In genomic region chr3:184910664-184911063, GRCh38 we compare ENCODE assay signal across 17 cellular contexts.
DNase-seq lines count a peak whose midpoint lies in the region; ATAC-seq, FAIRE-seq and TF ChIP-seq lines count a peak whose summit lies in the region.
"Had no signal": no experiment of that assay in that cellular context is flagged by ENCODE, and none has a peak within 500 bp of the region (broad histone marks: within the 10 kb centered on the region; RNA-seq: fewer than 3 reads in every experiment).

No MANE protein-coding gene starts in this region.

- no peaks in the 10 kb centered on the region for H3K27me3 ChIP-seq in HepG2 (ENCODE audit: control insufficient read depth in 1 of 2, insufficient read depth in 2 of 2, low read length in 2 of 2)
- no peaks in the 10 kb centered on the region for H3K27me3 ChIP-seq in right lobe of liver
- no peaks in the 10 kb centered on the region for H3K27me3 ChIP-seq in hepatocyte
- H3K27me3 ChIP-seq: BLaER1 had no signal

- H3K4me3 Mint-ChIP-seq in neural crest cell (no peak overlapping the region), immature natural killer cell (no peak overlapping the region)
- H3K4me3 Mint-ChIP-seq: CD8-positive, alpha-beta memory T cell had no signal

- DNase-seq in HepG2 (ENCODE audit: low spot score) (no peak), right lobe of liver (no peak), hepatocyte (ENCODE audit: low spot score) (no peak), neural crest cell (ENCODE audit: low read depth, low spot score) (no peak), omental fat pad (ENCODE audit: low spot score) (no peak), immature natural killer cell (no peak)
- DNase-seq: 8988T; CD8-positive, alpha-beta memory T cell; GF-D8; NCI-H1048; NCI-H2107; NCI-H345 had no signal

- POLR2A ChIA-PET in HepG2 (lab: Yijun Ruan, JAX) = no interaction called here

- no peaks in the 10 kb centered on the region for H3K9me2 ChIP-seq in hepatocyte (replicated peaks; ENCODE audit: insufficient read depth)

- no peak for TF ChIP-seq CTCF in HepG2 (CRISPR knock-in tag; IDR thresholded peaks at IDR 0.05)
- no peak for TF ChIP-seq CTCF in right lobe of liver (IDR thresholded peaks at IDR 0.05)
- TF ChIP-seq CTCF in hepatocyte (IDR thresholded peaks at IDR 0.05; ENCODE audit: poor library complexity) = no peak
- TF ChIP-seq CTCF in neural crest cell (conservative IDR thresholded peaks at IDR 0.05) = no peak
- TF ChIP-seq CTCF in omental fat pad (IDR thresholded peaks at IDR 0.05) = no peak

- no peak for TF ChIP-seq RAD21 in HepG2 (CRISPR knock-in tag; IDR thresholded peaks at IDR 0.05)

- H3K4me1 ChIP-seq in HepG2 (ENCODE audit: insufficient read depth, low read length) (peaks cover 8% of the 10 kb centered on the region; the same call in 1 of the 2 replicates), right lobe of liver (no peaks in the 10 kb centered on the region), hepatocyte (ENCODE audit: insufficient read depth) (peaks cover 14% of the 10 kb centered on the region)
- H3K4me1 ChIP-seq: BLaER1 had no signal

- H3K9me3 ChIP-seq in HepG2 (ENCODE audit: low read length) = no peaks in the 10 kb centered on the region
- H3K9me3 ChIP-seq in right lobe of liver = no peaks in the 10 kb centered on the region
- no peaks in the 10 kb centered on the region for H3K9me3 ChIP-seq in hepatocyte (ENCODE audit: low read depth)
- H3K9me3 ChIP-seq: BLaER1 had no signal

- intact Hi-C loops in HepG2 (cut with micrococcal nuclease; ENCODE audit: unreplicated experiment) (no loop called here), right lobe of liver (cut with DNase I) (no loop called here)

- CTCF ChIA-PET in HepG2 (lab: Yijun Ruan, JAX; ENCODE audit: low intra/inter-chr PET ratio, low total read pairs) = no interaction called here

- no peaks in the 10 kb centered on the region for H4K20me1 ChIP-seq in HepG2 (ENCODE audit: insufficient read depth, low read length)
- H4K20me1 ChIP-seq in hepatocyte (ENCODE audit: insufficient read depth, poor library complexity, severe bottlenecking) = no peaks in the 10 kb centered on the region
- H4K20me1 ChIP-seq: BLaER1 had no signal

- TF ChIP-seq POLR2A in HepG2 (IDR thresholded peaks at IDR 0.05; ENCODE audit: insufficient read depth in 1 of 2, low read depth in 2 of 2, low read length in 2 of 2) (no peak), right lobe of liver (IDR thresholded peaks at IDR 0.05) (no peak)

- no peak overlapping the region for H2AFZ ChIP-seq in HepG2 (ENCODE audit: low read length)
- no peak overlapping the region for H2AFZ ChIP-seq in hepatocyte

- H3K9me3 Mint-ChIP-seq in neural crest cell (no peaks in the 10 kb centered on the region), immature natural killer cell (no peaks in the 10 kb centered on the region)
- H3K9me3 Mint-ChIP-seq: CD8-positive, alpha-beta memory T cell had no signal

- H3K79me2 ChIP-seq in HepG2 (ENCODE audit: insufficient read depth, low read length) (no peaks in the 10 kb centered on the region), hepatocyte (no peaks in the 10 kb centered on the region)

- H3K36me3 ChIP-seq in HepG2 (replicated peaks in 1 of 2; ENCODE audit: control insufficient read depth in 1 of 2, insufficient read depth in 2 of 2, low read length in 2 of 2) (no peaks in the 10 kb centered on the region), right lobe of liver (peaks cover 0 to 5% (median 2%) of the 10 kb centered on the region in 4 donors), hepatocyte (replicated peaks; ENCODE audit: insufficient read depth, low read depth) (no peaks in the 10 kb centered on the region)

- in situ Hi-C loops in HepG2 (cut with HindIII; ENCODE audit: extremely low pct_ligation_motif_present, low pct_unique_long_range_greater_than_20kb) = no loop called here

- no TSS peak for BruUV-seq in HepG2 (replicated peaks; lab: Mats Ljungman, UMichigan)

- no peak for FAIRE-seq in HepG2 (lab: Jason Lieb, UNC)
- FAIRE-seq: GM19239 had no signal

- ATAC-seq in HepG2 (peak; percentile 53; the same call in 2 of the 3 replicates), right lobe of liver (no peak), HG02623 (IDR thresholded peaks at IDR 0.05; ENCODE audit: unreplicated experiment) (no peak), esophagus mucosa (no peak), omental fat pad (ENCODE audit: low FRiP score) (no peak)
- ATAC-seq: Right ventricle myocardium inferior had no signal

- H3K27ac ChIP-seq in HepG2 (ENCODE audit: extremely low read length, insufficient read depth, low read length) = no peak overlapping the region
- H3K27ac ChIP-seq in right lobe of liver = no peak overlapping the region
- peak overlapping the region; percentile 57 for H3K27ac ChIP-seq in hepatocyte
- H3K27ac ChIP-seq: BLaER1 had no signal

- peak overlapping the region; percentile 20 for H3K27ac Mint-ChIP-seq in neural crest cell (ENCODE audit: unreplicated experiment)
- H3K27ac Mint-ChIP-seq in immature natural killer cell = no peak overlapping the region
- H3K27ac Mint-ChIP-seq: CD8-positive, alpha-beta memory T cell had no signal

- TF ChIP-seq EP300 in HepG2 (IDR thresholded peaks at IDR 0.05; ENCODE audit: low read depth in 2 of 2, low read length in 2 of 2) (no peak), HepG2 (CRISPR knock-in tag; IDR thresholded peaks at IDR 0.05; ENCODE audit: borderline replicate concordance) (no peak)

- no peak overlapping the region for H3K4me2 ChIP-seq in HepG2 (ENCODE audit: low read depth, low read length)
- H3K4me2 ChIP-seq in hepatocyte = no peak overlapping the region
- H3K4me2 ChIP-seq: BLaER1 had no signal

- H3K36me3 Mint-ChIP-seq in neural crest cell (ENCODE audit: low read depth) (peaks cover 25% of the 10 kb centered on the region), immature natural killer cell (peaks cover 25 to 55% (median 38%) of the 10 kb centered on the region in 3 donors)

- H3K27me3 Mint-ChIP-seq in neural crest cell (ENCODE audit: low read depth) (no peaks in the 10 kb centered on the region), immature natural killer cell (ENCODE audit: low read depth in 3 of 3) (no peaks in the 10 kb centered on the region)
- H3K27me3 Mint-ChIP-seq: CD8-positive, alpha-beta memory T cell had no signal

- no peak overlapping the region for H3K9ac ChIP-seq in HepG2 (ENCODE audit: insufficient read depth, low read depth, low read length)
- H3K9ac ChIP-seq: BLaER1 had no signal

- H3K4me3 ChIP-seq in HepG2 (replicated peaks in 1 of 3; ENCODE audit: insufficient read depth in 1 of 3, low read depth in 2 of 3, low read length in 3 of 3) = no peak overlapping the region
- H3K4me3 ChIP-seq in right lobe of liver = no peak overlapping the region
- no peak overlapping the region for H3K4me3 ChIP-seq in hepatocyte
- H3K4me3 ChIP-seq: BLaER1 had no signal

- 83% methylated on average over 6 of the region's 6 CpGs for WGBS in HepG2 (ENCODE audit: low lambda C conversion rate)
- WGBS in right lobe of liver (ENCODE audit: insufficient coverage, low coverage, low lambda C conversion rate, missing lambda C conversion rate) = 91% methylated on average over 6 of the region's 6 CpGs
- 85% methylated on average over 6 of the region's 6 CpGs for WGBS in hepatocyte (ENCODE audit: low lambda C conversion rate, missing lambda C conversion rate)

- H3K4me1 Mint-ChIP-seq in neural crest cell (peaks cover 50% of the 10 kb centered on the region), immature natural killer cell (no peaks in the 10 kb centered on the region)
- H3K4me1 Mint-ChIP-seq: CD8-positive, alpha-beta memory T cell had no signal

TF ChIP-seq in HepG2, 621 proteins besides CTCF, POLR2A, EP300 and RAD21 (continues in another document):
- no peak for TF ChIP-seq ZNF382 (CRISPR knock-in tag; IDR thresholded peaks at IDR 0.05; ENCODE audit: borderline replicate concordance)
- no peak for TF ChIP-seq KLF13 (CRISPR knock-in tag; IDR thresholded peaks at IDR 0.05)
- no peak for TF ChIP-seq SALL1 (CRISPR knock-in tag; IDR thresholded peaks at IDR 0.05)
- no peak for TF ChIP-seq IRF9 (CRISPR knock-in tag; IDR thresholded peaks at IDR 0.05; ENCODE audit: borderline replicate concordance)
- no peak for TF ChIP-seq ZNF136 (CRISPR knock-in tag; IDR thresholded peaks at IDR 0.05; ENCODE audit: low read depth)
- no peak for TF ChIP-seq ZNF572 (CRISPR knock-in tag; IDR thresholded peaks at IDR 0.05)
- TF ChIP-seq GLMP (CRISPR knock-in tag; IDR thresholded peaks at IDR 0.05; ENCODE audit: borderline replicate concordance) = no peak
- no peak for TF ChIP-seq ZNF562 (CRISPR knock-in tag; IDR thresholded peaks at IDR 0.05; ENCODE audit: borderline replicate concordance)
- no peak for TF ChIP-seq SALL2 (CRISPR knock-in tag; IDR thresholded peaks at IDR 0.05)
- TF ChIP-seq GPBP1L1 (CRISPR knock-in tag; IDR thresholded peaks at IDR 0.05) = no peak
- no peak for TF ChIP-seq ZFP36 (IDR thresholded peaks at IDR 0.05; ENCODE audit: borderline replicate concordance, low read depth, low read length, partially characterized antibody)
